1 cellular context compared by ENCODE assay signal in genomic region chr10:43361532-43362190, GRCh38.
TF ChIP-seq lines count a peak whose summit lies in the region.

No MANE protein-coding gene starts in this region.

TF ChIP-seq in HCT116, 20 proteins besides CTCF, POLR2A, EP300 and RAD21 (continued from another document):
- TF ChIP-seq ELF1 (IDR thresholded peaks at IDR 0.05; ENCODE audit: borderline replicate concordance, low read depth) (no peak), CEBPB (IDR thresholded peaks at IDR 0.05; ENCODE audit: low read depth) (no peak), MAX (IDR thresholded peaks at IDR 0.05) (no peak)
